28 cellular contexts compared by ENCODE assay signal in the genomic region with DNA sequence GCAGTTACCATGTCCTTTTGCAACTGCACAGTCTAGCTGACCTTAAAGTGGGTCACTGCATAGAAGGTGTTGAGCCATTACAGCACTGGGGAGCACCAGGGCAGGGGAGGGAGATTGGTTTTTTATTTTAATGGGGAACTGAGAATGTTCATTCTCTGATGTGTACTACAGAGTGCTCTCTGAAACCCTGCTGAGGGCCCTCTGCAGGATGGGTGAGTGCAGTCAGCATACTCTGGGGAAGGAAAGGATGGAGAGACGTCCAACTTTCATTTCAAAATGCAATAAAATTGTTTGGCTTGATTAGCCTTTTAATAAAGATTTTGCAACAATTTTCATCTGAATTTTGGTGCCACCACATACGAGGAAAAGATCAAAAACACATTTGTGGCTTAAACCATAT.
"Had no signal": no experiment of that assay in that cellular context is flagged by ENCODE, and none has a peak within 500 bp of the region (broad histone marks: within the 10 kb centered on the region; RNA-seq: fewer than 3 reads in every experiment).

No MANE protein-coding gene starts in this region.

- H3K36me3 ChIP-seq: brain microvascular endothelial cell, WERI-Rb-1 had no signal

- ATAC-seq: activated CD4-positive, CD25-positive, alpha-beta regulatory T cell treated with anti-CD3 and anti-CD28 coated beads, Interleukin-2, amount 50 U/mL, for 24 hours; activated CD8-positive, alpha-beta T cell treated with anti-CD3 and anti-CD28 coated beads for 36 hours; activated T-cell treated with anti-CD3 and anti-CD28 coated beads, Interleukin-2, amount 50 U/mL, for 4 hours; activated T-helper 17 cell treated with anti-CD3 and anti-CD28 coated beads, Interleukin-2, amount 50 U/mL, for 72 hours; esophagus mucosa had no signal

- H3K4me3 ChIP-seq: coronary artery, dorsolateral prefrontal cortex had no signal

- H3K4me1 Mint-ChIP-seq: activated B cell treated with CpG ODN at 0.5 μM for 24 hours had no signal

- H3K27ac Mint-ChIP-seq: activated B cell treated with CpG ODN at 0.5 μM for 24 hours; dendritic cell treated with granulocyte-macrophage colony-stimulating factor and Interleukin-4, amounts not matched to agents 40 ng/mL and 50 ng/mL, for 4 days; endodermal cell had no signal

- H3K4me3 Mint-ChIP-seq: activated B cell treated with CpG ODN at 0.5 μM for 24 hours; activated CD8-positive, alpha-beta T cell treated with anti-CD3 and anti-CD28 coated beads for 36 hours; activated naive CD8-positive, alpha-beta T cell; activated T-cell treated with anti-CD3 and anti-CD28 coated beads, Interleukin-2, amount 50 U/mL, for 4 hours; activated T-helper 17 cell treated with anti-CD3 and anti-CD28 coated beads, Interleukin-2, amount 50 U/mL, for 72 hours; central memory CD8-positive, alpha-beta T cell; dendritic cell treated with granulocyte-macrophage colony-stimulating factor and Interleukin-4, amounts not matched to agents 40 ng/mL and 50 ng/mL, for 4 days; endodermal cell had no signal

- H3K27ac ChIP-seq: brain microvascular endothelial cell, coronary artery, dorsolateral prefrontal cortex, WERI-Rb-1 had no signal

- DNase-seq: activated B cell treated with CpG ODN at 0.5 μM for 24 hours; activated CD4-positive, alpha-beta T cell treated with anti-CD3 and anti-CD28 coated beads for 48 hours; activated CD4-positive, alpha-beta T cell treated with anti-CD3 and anti-CD28 coated beads, Interleukin-2, amount 50 U/mL, for 1 hour; activated CD4-positive, alpha-beta T cell treated with anti-CD3 and anti-CD28 coated beads, Interleukin-2, amount 50 U/mL, for 48 hours; activated CD8-positive, alpha-beta memory T cell treated with anti-CD3 and anti-CD28 coated beads for 24 hours; activated CD8-positive, alpha-beta T cell treated with anti-CD3 and anti-CD28 coated beads for 36 hours; activated effector memory CD4-positive, alpha-beta T cell treated with Interleukin-2 at 50 U/mL for 16 hours; activated gamma-delta T cell treated with Interleukin-2 at 50 U/mL for 16 hours; activated naive CD4-positive, alpha-beta T cell treated with anti-CD3 and anti-CD28 coated beads, Interleukin-2, amount 50 U/mL, for 16 hours; activated naive CD4-positive, alpha-beta T cell treated with Interleukin-2 at 50 U/mL for 16 hours; activated T-cell treated with anti-CD3 and anti-CD28 coated beads, Interleukin-2, amount 50 U/mL, for 4 hours; amniotic stem cell; anterior cingulate cortex; brain microvascular endothelial cell; dorsolateral prefrontal cortex; effector memory CD4-positive, alpha-beta T cell; foreskin fibroblast; head of caudate nucleus; T-helper 9 cell had no signal

- H3K9me3 Mint-ChIP-seq: activated B cell treated with CpG ODN at 0.5 μM for 24 hours; activated CD8-positive, alpha-beta T cell treated with anti-CD3 and anti-CD28 coated beads for 36 hours; activated T-cell treated with anti-CD3 and anti-CD28 coated beads, Interleukin-2, amount 50 U/mL, for 4 hours; activated T-helper 17 cell treated with anti-CD3 and anti-CD28 coated beads, Interleukin-2, amount 50 U/mL, for 72 hours; central memory CD8-positive, alpha-beta T cell; dendritic cell treated with granulocyte-macrophage colony-stimulating factor and Interleukin-4, amounts not matched to agents 40 ng/mL and 50 ng/mL, for 4 days; endodermal cell had no signal

- H3K27me3 Mint-ChIP-seq: activated B cell treated with CpG ODN at 0.5 μM for 24 hours; activated CD8-positive, alpha-beta T cell treated with anti-CD3 and anti-CD28 coated beads for 36 hours; activated naive CD8-positive, alpha-beta T cell; activated T-helper 17 cell treated with anti-CD3 and anti-CD28 coated beads, Interleukin-2, amount 50 U/mL, for 72 hours; central memory CD8-positive, alpha-beta T cell had no signal
